In genomic region chr10:117216611-117217195, GRCh38 we compare ENCODE assay signal across 8 cellular contexts. TPM values are rescaled to one million over a fixed set of nuclear protein-coding genes. Genes with fewer than 3 reads are reported as not detected.
DNase-seq lines count a peak whose midpoint lies in the region; ATAC-seq and TF ChIP-seq lines count a peak whose summit lies in the region.

No MANE protein-coding gene starts in this region.

- peaks cover 0 to 14% (median 11%) of the 10 kb centered on the region in 4 donors for H3K4me1 ChIP-seq in sigmoid colon

- no peak for TF ChIP-seq EP300 in sigmoid colon (IDR thresholded peaks at IDR 0.05)

- peaks cover 14 to 37% (median 20%) of the 10 kb centered on the region in 3 donors for H3K27me3 ChIP-seq in sigmoid colon

- peak; percentile 100 for TF ChIP-seq CTCF in astrocyte of the cerebellum (IDR thresholded peaks at IDR 0.05; ENCODE audit: low read depth, low read length, missing control alignments)
- peak; percentile 92 to 100 (median 98) for TF ChIP-seq CTCF in sigmoid colon (IDR thresholded peaks at IDR 0.05)

- in situ Hi-C loops in astrocyte of the cerebellum (cut with HindIII; ENCODE audit: low sequenced_read_pairs) = loop anchor here (5.0 to 25.0 kb wide), 2 partner anchors 111 to 221 kb away; no protein-coding TSS in a partner anchor

- H3K36me3 ChIP-seq in sigmoid colon = no peaks in the 10 kb centered on the region

- peak; percentile 81 for ATAC-seq in GM21786 (IDR thresholded peaks at IDR 0.05; ENCODE audit: unreplicated experiment)

- 1% methylated on average over 52 of the region's 52 CpGs for WGBS in sigmoid colon, 2 donors

- intact Hi-C loops in sigmoid colon (cut with DNase I) = loop anchor here (2.0 to 5.0 kb wide), 4 partner anchors 102 to 1024 kb away; no protein-coding TSS in a partner anchor

- peaks cover 0 to 7% (median 0%) of the 10 kb centered on the region in 4 donors for H3K9me3 ChIP-seq in sigmoid colon

- DNase-seq in ELF-1 (ENCODE audit: low read depth, low spot score) = peak; percentile 87
- DNase-seq in LHCN-M2 (ENCODE audit: low read depth) = peak; percentile 31
- peak; percentile 31 to 70 (median 58) for DNase-seq in T-helper 2 cell
- DNase-seq in astrocyte of the cerebellum (ENCODE audit: low read depth) = peak; percentile 32
- DNase-seq in hypothalamus (lab: John Stamatoyannopoulos, UW) = peak in 45 of 51 donors; percentile 7 to 80 (median 32)
- DNase-seq in sigmoid colon = peak; percentile 72
- DNase-seq in cerebellar nuclear complex (lab: John Stamatoyannopoulos, UW) = no peak

- no peak overlapping the region for H3K27ac ChIP-seq in sigmoid colon

- no peak for TF ChIP-seq POLR2A in sigmoid colon (IDR thresholded peaks at IDR 0.05)

- H3K4me3 ChIP-seq in astrocyte of the cerebellum (ENCODE audit: low read depth, low read length) (peak overlapping the region; percentile 50), sigmoid colon (peak overlapping the region; percentile 14 to 55 (median 41))

RNA-seq across cellular contexts. Expression of gene KCNK18, which starts 19.4 kb away (rescaled TPM):
- total RNA-seq in LHCN-M2 (2014; rRNA removed) (not detected in 2 replicates), sigmoid colon (not detected)
- not detected for polyA plus RNA-seq in LHCN-M2 (2012)
- not detected for polyA plus RNA-seq in sigmoid colon

RNA-seq across cellular contexts. Expression of gene SLC18A2, which starts 24.2 kb away (rescaled TPM):
- not detected in 2 replicates for total RNA-seq in LHCN-M2 (2014; rRNA removed)
- 0.01 TPM for polyA plus RNA-seq in LHCN-M2 (2012)
- total RNA-seq in sigmoid colon = 1 to 10 TPM in 1 of 4 donors, under 1 TPM in 3; 0.54 to 1.4 (median 0.77) TPM
- polyA plus RNA-seq in sigmoid colon = under 1 TPM; 0.23 to 0.60 (median 0.25) TPM

Comparison
In these comparisons a context has a peak if more than half of its experiments do, and no peak if none do; other contexts are left out.
1. DNase-seq: peak in ELF-1 (single experiment), LHCN-M2 (single experiment), T-helper 2 cell (5 of 5), astrocyte of the cerebellum (single experiment), hypothalamus (45 of 51) and sigmoid colon (single experiment); none in cerebellar nuclear complex (0 of 2).